In the genomic region with DNA sequence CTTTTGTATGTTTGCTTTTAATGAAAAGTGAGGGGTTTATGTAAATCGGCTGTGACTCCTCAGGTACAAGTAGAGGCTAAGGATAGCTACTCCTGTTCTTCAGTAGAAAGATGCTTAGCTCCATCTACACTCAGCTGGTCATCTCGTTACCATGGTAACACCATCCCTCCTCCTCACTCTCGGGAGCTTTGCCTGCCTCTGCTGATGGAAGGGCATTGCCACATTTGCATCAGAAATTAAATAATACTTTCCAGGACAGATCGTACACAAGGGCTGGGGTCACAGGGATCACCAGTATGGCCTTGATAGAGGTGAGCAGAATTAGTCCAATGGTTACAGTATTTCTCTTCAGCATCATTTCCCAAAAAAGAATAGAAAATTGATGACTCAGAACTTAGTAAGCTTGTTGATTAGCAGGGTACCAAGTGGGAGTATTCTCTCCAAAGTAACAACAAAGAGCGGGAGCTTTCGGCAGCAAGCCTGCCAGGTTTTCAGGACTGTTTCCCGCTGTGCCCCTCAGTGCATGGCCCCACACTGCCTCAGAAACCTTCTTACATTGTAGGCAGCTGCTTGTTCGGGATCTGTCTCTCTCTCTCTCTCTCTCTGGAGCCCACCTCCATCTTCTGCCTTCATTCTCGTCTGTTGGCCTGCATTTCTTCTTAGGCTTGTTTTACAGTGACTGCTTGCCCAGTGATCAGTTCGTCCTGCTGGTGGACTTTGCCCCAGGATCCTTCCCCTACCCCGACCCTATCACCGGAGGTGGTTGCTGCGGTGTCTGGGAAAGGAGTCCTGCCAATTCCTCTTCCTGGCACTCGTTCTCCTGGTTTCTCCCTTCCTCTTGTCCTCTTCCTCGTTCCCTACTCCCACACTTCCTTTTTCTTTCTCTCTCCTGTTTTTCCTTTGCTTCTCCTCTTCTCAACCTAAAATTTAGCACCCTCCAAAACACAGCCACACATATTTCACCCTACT, we compare ENCODE assay signal across 19 cellular contexts. TPM values are rescaled to one million over a fixed set of nuclear protein-coding genes. Genes with fewer than 3 reads are reported as not detected.
DNase-seq lines count a peak whose midpoint lies in the region; ATAC-seq, FAIRE-seq and TF ChIP-seq lines count a peak whose summit lies in the region.
"Had no signal": no experiment of that assay in that cellular context is flagged by ENCODE, and none has a peak within 500 bp of the region (broad histone marks: within the 10 kb centered on the region; RNA-seq: fewer than 3 reads in every experiment).

No MANE protein-coding gene starts in this region.

- H3K4me2 ChIP-seq in SK-N-SH (no peak overlapping the region), smooth muscle cell (no peak overlapping the region)

- H2AFZ ChIP-seq in SK-N-SH (ENCODE audit: low read depth) (no peak overlapping the region), smooth muscle cell (ENCODE audit: low read depth) (no peak overlapping the region)

- TF ChIP-seq POLR2A in uterus (IDR thresholded peaks at IDR 0.05), result no peak
- no peak for TF ChIP-seq POLR2A in GM12891 (IDR thresholded peaks at IDR 0.05; ENCODE audit: low read depth, low read length)

- no peaks in the 10 kb centered on the region for H3K79me2 ChIP-seq in SK-N-SH (ENCODE audit: insufficient read depth)
- H3K79me2 ChIP-seq in smooth muscle cell (ENCODE audit: low read depth), result no peaks in the 10 kb centered on the region

- H3F3A ChIP-seq in SK-N-SH (replicated peaks; ENCODE audit: insufficient read depth) (no peaks in the 10 kb centered on the region), smooth muscle cell (ENCODE audit: low read depth) (peaks cover 6% of the 10 kb centered on the region)

- POLR2A ChIA-PET in SK-N-SH (lab: Yijun Ruan, JAX), result no interaction called here

- ATAC-seq in SK-N-SH treated with all-trans-retinoic acid at 6 μM for 48 hours, result no peak
- ATAC-seq: activated CD4-positive, alpha-beta T cell treated with anti-CD3 and anti-CD28 coated beads for 36 hours; stimulated activated memory B cell treated with anti-CD40 and anti-IgM and Interleukin-4, amounts not matched to agents 10 μg/mL and 1 μg/mL and 100 μg/mL, for 72 hours had no signal

- TF ChIP-seq EP300 in SK-N-SH (IDR thresholded peaks at IDR 0.05; ENCODE audit: borderline replicate concordance in 1 of 2, low read depth in 1 of 2, low read length in 1 of 2), result no peak

- H3K9me3 Mint-ChIP-seq in brain, result peaks cover 0 to 6% (median 3%) of the 10 kb centered on the region in 5 experiments
- H3K9me3 Mint-ChIP-seq: central memory CD8-positive, alpha-beta T cell; T-helper 1 cell treated with Interleukin-12 subunit alpha and Interleukin-12 subunit beta and Interleukin-4 antibody, amounts not matched to agents 30 μg/mL and 1 μg/mL, for 36 hours had no signal

- intact Hi-C loops in uterus (cut with DNase I; ENCODE audit: low total_unique reads), result no loop called here

- H3K27me3 ChIP-seq in SK-N-SH (ENCODE audit: insufficient read depth) (no peaks in the 10 kb centered on the region), uterus (no peaks in the 10 kb centered on the region), smooth muscle cell (ENCODE audit: low read depth) (no peaks in the 10 kb centered on the region)
- H3K27me3 ChIP-seq: esophagus squamous epithelium had no signal

- no peaks in the 10 kb centered on the region for H3K27me3 Mint-ChIP-seq in brain
- H3K27me3 Mint-ChIP-seq: activated CD4-positive, alpha-beta T cell treated with anti-CD3 and anti-CD28 coated beads for 36 hours; activated naive CD8-positive, alpha-beta T cell had no signal

- CTCF ChIA-PET in SK-N-SH (lab: Yijun Ruan, JAX), result interaction anchor here (0.6 to 1.3 kb wide), 5 partner anchors 9 to 102 kb away, joined by 3 to 5 read pairs (median 3); no protein-coding TSS in a partner anchor

- H3K4me3 ChIP-seq in SK-N-SH (ENCODE audit: low read depth in 2 of 2, low read length in 1 of 2) (no peak overlapping the region), uterus (no peak overlapping the region), smooth muscle cell (no peak overlapping the region)
- H3K4me3 ChIP-seq: esophagus squamous epithelium, lung had no signal

- TF ChIP-seq CTCF in SK-N-SH (IDR thresholded peaks at IDR 0.05) (no peak), brain (conservative IDR thresholded peaks at IDR 0.05) (no peak), uterus (IDR thresholded peaks at IDR 0.05) (no peak), smooth muscle cell (IDR thresholded peaks at IDR 0.05; ENCODE audit: borderline replicate concordance, insufficient read depth, poor library complexity, severe bottlenecking) (no peak)

- FAIRE-seq in GM12891 (lab: Jason Lieb, UNC), result no peak
- FAIRE-seq: urothelium cell line had no signal

- H3K9me3 ChIP-seq in SK-N-SH, result no peaks in the 10 kb centered on the region
- H3K9me3 ChIP-seq in uterus, result no peaks in the 10 kb centered on the region
- no peaks in the 10 kb centered on the region for H3K9me3 ChIP-seq in smooth muscle cell (replicated peaks; ENCODE audit: low read depth)
- H3K9me3 ChIP-seq: esophagus squamous epithelium had no signal

- H3K36me3 ChIP-seq in SK-N-SH (replicated peaks in 1 of 2; ENCODE audit: control insufficient read depth in 1 of 2, insufficient read depth in 2 of 2, low read length in 1 of 2) (no peaks in the 10 kb centered on the region), uterus (no peaks in the 10 kb centered on the region), smooth muscle cell (ENCODE audit: low read depth) (no peaks in the 10 kb centered on the region)
- H3K36me3 ChIP-seq: esophagus squamous epithelium had no signal

- no peaks in the 10 kb centered on the region for H3K4me1 ChIP-seq in SK-N-SH (ENCODE audit: control insufficient read depth in 1 of 2, insufficient read depth in 2 of 2, low read depth in 1 of 2, low read length in 1 of 2)
- H3K4me1 ChIP-seq in uterus, result no peaks in the 10 kb centered on the region
- H3K4me1 ChIP-seq in smooth muscle cell (ENCODE audit: low read depth), result peaks cover 5% of the 10 kb centered on the region
- H3K4me1 ChIP-seq: esophagus squamous epithelium had no signal

- WGBS in SK-N-SH (ENCODE audit: low lambda C conversion rate), result 59% methylated on average over 15 of the region's 15 CpGs
- 82% methylated on average over 15 of the region's 15 CpGs for WGBS in smooth muscle cell (ENCODE audit: low lambda C conversion rate)

- peak overlapping the region in 4 of 5 experiments; percentile 30 to 89 (median 72) for H3K27ac Mint-ChIP-seq in brain
- H3K27ac Mint-ChIP-seq: activated CD4-positive, alpha-beta T cell treated with anti-CD3 and anti-CD28 coated beads for 36 hours; activated naive CD8-positive, alpha-beta T cell; stimulated activated memory B cell treated with anti-CD40 and anti-IgM and Interleukin-4, amounts not matched to agents 10 μg/mL and 1 μg/mL and 100 μg/mL, for 72 hours; T-helper 1 cell treated with Interleukin-12 subunit alpha and Interleukin-12 subunit beta and Interleukin-4 antibody, amounts not matched to agents 30 μg/mL and 1 μg/mL, for 36 hours had no signal

- peak overlapping the region in 2 of 5 experiments; percentile 12 to 15 for H3K4me3 Mint-ChIP-seq in brain
- H3K4me3 Mint-ChIP-seq: activated CD4-positive, alpha-beta T cell treated with anti-CD3 and anti-CD28 coated beads for 36 hours; activated naive CD8-positive, alpha-beta T cell; central memory CD8-positive, alpha-beta T cell; stimulated activated memory B cell treated with anti-CD40 and anti-IgM and Interleukin-4, amounts not matched to agents 10 μg/mL and 1 μg/mL and 100 μg/mL, for 72 hours; T-helper 1 cell treated with Interleukin-12 subunit alpha and Interleukin-12 subunit beta and Interleukin-4 antibody, amounts not matched to agents 30 μg/mL and 1 μg/mL, for 36 hours had no signal

- H3K36me3 Mint-ChIP-seq in brain, result no peaks in the 10 kb centered on the region
- H3K36me3 Mint-ChIP-seq: activated naive CD8-positive, alpha-beta T cell had no signal

- no peaks in the 10 kb centered on the region for H3K9me2 ChIP-seq in SK-N-SH

- H3K27ac ChIP-seq in SK-N-SH (ENCODE audit: low read depth in 2 of 2, low read length in 1 of 2) (no peak overlapping the region), uterus (peak overlapping the region; percentile 54 to 83), smooth muscle cell (ENCODE audit: low read depth) (no peak overlapping the region)
- H3K27ac ChIP-seq: esophagus squamous epithelium, RWPE1 had no signal

- H3K9ac ChIP-seq in SK-N-SH (no peak overlapping the region), smooth muscle cell (ENCODE audit: low read depth) (no peak overlapping the region)

- H3K4me1 Mint-ChIP-seq in brain, result peaks cover 21% of the 10 kb centered on the region
- H3K4me1 Mint-ChIP-seq: activated CD4-positive, alpha-beta T cell treated with anti-CD3 and anti-CD28 coated beads for 36 hours; central memory CD8-positive, alpha-beta T cell had no signal

- H4K20me1 ChIP-seq in SK-N-SH (ENCODE audit: insufficient read depth) (no peaks in the 10 kb centered on the region), smooth muscle cell (ENCODE audit: low read depth) (no peaks in the 10 kb centered on the region)

- TF ChIP-seq RAD21 in SK-N-SH (IDR thresholded peaks at IDR 0.05; ENCODE audit: low read length), result no peak

- peak; percentile 77 for DNase-seq in SK-N-SH
- peak; percentile 71 for DNase-seq in inferior parietal cortex (ENCODE audit: extremely low spot score)
- peak in 1 of 2 donors; percentile 21 for DNase-seq in uterus
- DNase-seq in NCI-H2171 treated with DMSO at 0.1 percent for 48 hours (lab: John Stamatoyannopoulos, UW), result no peak
- DNase-seq in GM12891 (ENCODE audit: insufficient read length, low spot score), result no peak
- DNase-seq in smooth muscle cell (lab: John Stamatoyannopoulos, UW; ENCODE audit: unreplicated experiment), result no peak
- DNase-seq: activated CD4-positive, alpha-beta T cell treated with anti-CD3 and anti-CD28 coated beads for 36 hours; esophagus squamous epithelium; GDM1; NCI-H1092 had no signal

TF ChIP-seq in SK-N-SH, 30 proteins besides CTCF, POLR2A, EP300 and RAD21 (continues in another document):
- TF ChIP-seq NRF1 (IDR thresholded peaks at IDR 0.05; ENCODE audit: low read depth, low read length) (no peak), FOXJ3 (CRISPR knock-in tag; IDR thresholded peaks at IDR 0.05) (no peak), FOXM1 (IDR thresholded peaks at IDR 0.05; ENCODE audit: low read depth) (no peak)

TF ChIP-seq in SK-N-SH treated with all-trans-retinoic acid at 6 μM for 48 hours, 23 proteins besides CTCF, POLR2A, EP300 and RAD21 (continues in another document):
- TF ChIP-seq RARB (CRISPR knock-in tag; IDR thresholded peaks at IDR 0.05) (no peak), ZFP3 (CRISPR knock-in tag; IDR thresholded peaks at IDR 0.05) (no peak)

TF ChIP-seq in GM12891, 5 proteins besides CTCF, POLR2A, EP300 and RAD21 (continues in another document):
- TF ChIP-seq SPI1 (IDR thresholded peaks at IDR 0.05; ENCODE audit: low read depth, low read length) (no peak), TAF1 (IDR thresholded peaks at IDR 0.05; ENCODE audit: low read depth, low read length) (no peak), POLR2AphosphoS5 (IDR thresholded peaks at IDR 0.05; ENCODE audit: low read depth, low read length) (no peak)

RNA-seq across cellular contexts. Expression of a gene that starts 51.9 kb away (rescaled TPM):
- polyA plus RNA-seq in SK-N-SH (2012; rRNA removed) (20.1 and 20.6 TPM in 2 replicates), brain (ENCODE audit: insufficient read depth, low read depth, low replicate concordance) (40.7 TPM), smooth muscle cell (25.0 and 25.5 TPM in 2 replicates)
- 17.8 and 20.6 TPM in 2 replicates for polyA plus RNA-seq in SK-N-SH (2012; cell fraction: cytosol; rRNA removed)
- 38.7 and 58.2 TPM in 2 replicates for polyA plus RNA-seq in SK-N-SH (2012; cell fraction: nucleus; rRNA removed)
- total RNA-seq in uterus (10 to 100 TPM; 31.5 to 67.1 (median 39.7) TPM), smooth muscle cell (53.7 and 58.5 TPM in 2 replicates)
- polyA plus RNA-seq in GM12891 (2012; ENCODE audit: low read depth, missing spikeins), result 16.6 TPM

Comparison
In these comparisons a context has a peak if more than half of its experiments do, and no peak if none do; other contexts are left out.
1. DNase-seq: peak in SK-N-SH (single experiment) and inferior parietal cortex (single experiment); none in NCI-H2171 treated with DMSO at 0.1 percent for 48 hours (single experiment), GM12891 (single experiment) and smooth muscle cell (single experiment).
2. H3K27ac ChIP-seq: peak in uterus (2 of 2); none in SK-N-SH (0 of 2) and smooth muscle cell (single experiment).